In genomic region chr14:50085570-50086315, GRCh38 we compare ENCODE assay signal across 8 cellular contexts. TPM values are rescaled to one million over a fixed set of nuclear protein-coding genes. Genes with fewer than 3 reads are reported as not detected.
A peak's percentile ranks its signal among the peaks of the same experiment; 100 is the strongest.
DNase-seq lines count a peak whose midpoint lies in the region; ATAC-seq and TF ChIP-seq lines count a peak whose summit lies in the region.

No MANE protein-coding gene starts in this region.

- H3K4me2 ChIP-seq in osteoblast (ENCODE audit: insufficient read depth, low read length) = no peak overlapping the region
- no peak overlapping the region for H3K4me2 ChIP-seq in MM.1S (ENCODE audit: low read depth, low read length)

- H3K36me3 ChIP-seq in osteoblast (ENCODE audit: insufficient read depth, low read length) (no peaks in the 10 kb centered on the region), MM.1S (replicated peaks; ENCODE audit: insufficient read depth, low read length) (no peaks in the 10 kb centered on the region)

- intact Hi-C loops in activated T-helper 1 cell treated with anti-CD3 and anti-CD28 coated beads, Interleukin-12 subunit alpha, Interleukin-12 subunit beta, Interleukin-2, Interleukin-4 antibody, amounts not matched to agents 30 ng/mL and 10 ng/mL and 1 ng/mL, durations not matched to agents 14 hours and 24 hours and 36 hours (cut with micrococcal nuclease) = no loop called here

- H2AFZ ChIP-seq in osteoblast (ENCODE audit: low read length) (no peak overlapping the region), MM.1S (ENCODE audit: low read length) (no peak overlapping the region)

- H3F3A ChIP-seq in MM.1S (ENCODE audit: insufficient read depth, low read length) = peaks cover 26% of the 10 kb centered on the region

- peak; percentile 42 for ATAC-seq in HG03066 (IDR thresholded peaks at IDR 0.05; ENCODE audit: low read depth, unreplicated experiment)

- H3K4me1 Mint-ChIP-seq in activated T-helper 1 cell treated with anti-CD3 and anti-CD28 coated beads, Interleukin-12 subunit alpha, Interleukin-12 subunit beta, Interleukin-2, Interleukin-4 antibody, amounts not matched to agents 30 ng/mL and 10 ng/mL and 1 ng/mL, durations not matched to agents 14 hours and 24 hours and 36 hours (ENCODE audit: low read depth) = peaks cover 87% of the 10 kb centered on the region

- H3K27ac ChIP-seq in osteoblast (ENCODE audit: low read depth, low read length) = peak overlapping the region; percentile 62
- no peak overlapping the region for H3K27ac ChIP-seq in MM.1S (ENCODE audit: low read length)

- in situ Hi-C loops in ACHN (cut with HindIII; ENCODE audit: low pct_ligation_motif_present, low pct_unique_long_range_greater_than_20kb, low sequenced_read_pairs) (no loop called here), GM18951 (cut with MboI; ENCODE audit: low sequenced_read_pairs, unreplicated experiment) (no loop called here)

- no peaks in the 10 kb centered on the region for H3K9me3 ChIP-seq in osteoblast (ENCODE audit: low read depth, low read length)
- no peaks in the 10 kb centered on the region for H3K9me3 ChIP-seq in MM.1S (replicated peaks; ENCODE audit: insufficient read depth, low read length)

- H3K9me2 ChIP-seq in MM.1S (replicated peaks; ENCODE audit: insufficient read depth, low read length) = no peaks in the 10 kb centered on the region

- peak overlapping the region; percentile 38 for H3K4me3 Mint-ChIP-seq in activated T-helper 1 cell treated with anti-CD3 and anti-CD28 coated beads, Interleukin-12 subunit alpha, Interleukin-12 subunit beta, Interleukin-2, Interleukin-4 antibody, amounts not matched to agents 30 ng/mL and 10 ng/mL and 1 ng/mL, durations not matched to agents 14 hours and 24 hours and 36 hours

- H3K4me3 ChIP-seq in osteoblast (ENCODE audit: insufficient read depth, low read length) (no peak overlapping the region), MM.1S (ENCODE audit: low read length) (no peak overlapping the region)

- peak; percentile 29 for DNase-seq in ACHN
- DNase-seq in activated T-helper 1 cell treated with anti-CD3 and anti-CD28 coated beads, Interleukin-12 subunit alpha, Interleukin-12 subunit beta, Interleukin-2, Interleukin-4 antibody, amounts not matched to agents 30 ng/mL and 10 ng/mL and 1 ng/mL, durations not matched to agents 14 hours and 24 hours and 36 hours (ENCODE audit: low spot score) = no peak
- DNase-seq in osteoblast (ENCODE audit: insufficient read length, low spot score, missing footprints) = peak; percentile 87
- DNase-seq in NCI-H1105 treated with DMSO at 0.1 percent for 48 hours (lab: John Stamatoyannopoulos, UW) = no peak
- no peak for DNase-seq in SHP77 (lab: John Stamatoyannopoulos, UW)
- no peak for DNase-seq in MM.1S

- no peaks in the 10 kb centered on the region for H3K9me3 Mint-ChIP-seq in activated T-helper 1 cell treated with anti-CD3 and anti-CD28 coated beads, Interleukin-12 subunit alpha, Interleukin-12 subunit beta, Interleukin-2, Interleukin-4 antibody, amounts not matched to agents 30 ng/mL and 10 ng/mL and 1 ng/mL, durations not matched to agents 14 hours and 24 hours and 36 hours

- no peak overlapping the region for H3K9ac ChIP-seq in MM.1S (ENCODE audit: low read length)

- no peaks in the 10 kb centered on the region for H3K27me3 ChIP-seq in osteoblast (ENCODE audit: insufficient read depth, low read length)
- H3K27me3 ChIP-seq in MM.1S (replicated peaks; ENCODE audit: insufficient read depth, low read length) = no peaks in the 10 kb centered on the region

- H3K79me2 ChIP-seq in osteoblast (ENCODE audit: insufficient read depth, low read length) (no peaks in the 10 kb centered on the region), MM.1S (ENCODE audit: low read length) (no peaks in the 10 kb centered on the region)

- TF ChIP-seq POLR2A in GM18951 (IDR thresholded peaks at IDR 0.05; ENCODE audit: extremely low read depth, insufficient read depth, insufficient read length) = peak; percentile 26

- TF ChIP-seq CTCF in osteoblast (IDR thresholded peaks at IDR 0.05; ENCODE audit: extremely low read depth, low read depth, low read length) (no peak), MM.1S (IDR thresholded peaks at IDR 0.05; ENCODE audit: low read length) (no peak)

- H3K36me3 Mint-ChIP-seq in activated T-helper 1 cell treated with anti-CD3 and anti-CD28 coated beads, Interleukin-12 subunit alpha, Interleukin-12 subunit beta, Interleukin-2, Interleukin-4 antibody, amounts not matched to agents 30 ng/mL and 10 ng/mL and 1 ng/mL, durations not matched to agents 14 hours and 24 hours and 36 hours (ENCODE audit: low read depth) = peaks cover 11% of the 10 kb centered on the region

- H3K27ac Mint-ChIP-seq in activated T-helper 1 cell treated with anti-CD3 and anti-CD28 coated beads, Interleukin-12 subunit alpha, Interleukin-12 subunit beta, Interleukin-2, Interleukin-4 antibody, amounts not matched to agents 30 ng/mL and 10 ng/mL and 1 ng/mL, durations not matched to agents 14 hours and 24 hours and 36 hours = peak overlapping the region; percentile 90

- no peaks in the 10 kb centered on the region for H3K27me3 Mint-ChIP-seq in activated T-helper 1 cell treated with anti-CD3 and anti-CD28 coated beads, Interleukin-12 subunit alpha, Interleukin-12 subunit beta, Interleukin-2, Interleukin-4 antibody, amounts not matched to agents 30 ng/mL and 10 ng/mL and 1 ng/mL, durations not matched to agents 14 hours and 24 hours and 36 hours (ENCODE audit: insufficient read depth)

- no peaks in the 10 kb centered on the region for H4K20me1 ChIP-seq in osteoblast (ENCODE audit: insufficient read depth, low read length)
- H4K20me1 ChIP-seq in MM.1S (ENCODE audit: insufficient read depth, low read length) = no peaks in the 10 kb centered on the region

- H3K4me1 ChIP-seq in osteoblast (ENCODE audit: insufficient read depth, low read length) (peaks cover 20% of the 10 kb centered on the region), MM.1S (ENCODE audit: low read length) (peaks cover 38% of the 10 kb centered on the region)

RNA-seq across cellular contexts. Expression of gene VCPKMT, which starts 30.6 kb away (rescaled TPM):
- total RNA-seq in activated T-helper 1 cell treated with anti-CD3 and anti-CD28 coated beads, Interleukin-12 subunit alpha, Interleukin-12 subunit beta, Interleukin-2, Interleukin-4 antibody, amounts not matched to agents 30 ng/mL and 10 ng/mL and 1 ng/mL, durations not matched to agents 14 hours and 24 hours and 36 hours = 12.3 and 15.2 TPM in 2 replicates
- total RNA-seq in osteoblast = 5.4 and 5.6 TPM in 2 replicates

Comparison
In these comparisons a context has a peak if more than half of its experiments do, and no peak if none do; other contexts are left out.
1. DNase-seq: peak in ACHN (single experiment) and osteoblast (single experiment); none in activated T-helper 1 cell treated with anti-CD3 and anti-CD28 coated beads, Interleukin-12 subunit alpha, Interleukin-12 subunit beta, Interleukin-2, Interleukin-4 antibody, amounts not matched to agents 30 ng/mL and 10 ng/mL and 1 ng/mL, durations not matched to agents 14 hours and 24 hours and 36 hours (single experiment), NCI-H1105 treated with DMSO at 0.1 percent for 48 hours (single experiment), SHP77 (0 of 2) and MM.1S (single experiment).